In the genomic region with DNA sequence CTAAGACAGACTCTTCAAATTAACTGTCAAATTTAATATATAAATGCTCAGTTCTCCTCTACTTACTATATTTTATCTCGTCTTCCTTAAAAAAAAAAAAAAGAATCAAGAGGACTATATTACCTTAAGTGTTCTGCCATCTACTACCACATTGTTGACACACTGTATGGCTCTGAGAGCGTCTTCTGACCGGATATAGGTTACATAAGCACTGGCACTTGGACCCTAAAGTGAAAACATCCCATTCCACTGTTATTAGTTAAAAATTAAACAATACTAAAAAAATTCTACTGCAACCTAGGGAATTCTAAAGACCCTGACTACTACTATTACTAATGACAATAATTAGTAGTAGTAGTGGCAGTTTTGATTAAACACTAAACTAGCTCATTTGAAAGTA, we compare ENCODE assay signal across 1 cellular context.
"Had no signal": no experiment of that assay in that cellular context is flagged by ENCODE, and none has a peak within 500 bp of the region (broad histone marks: within the 10 kb centered on the region; RNA-seq: fewer than 3 reads in every experiment).

No MANE protein-coding gene starts in this region.

- H3K4me3 ChIP-seq: GM12878 had no signal

- FAIRE-seq: GM12878 had no signal
